Comparison of ENCODE assay signal across 17 cellular contexts in the genomic region with DNA sequence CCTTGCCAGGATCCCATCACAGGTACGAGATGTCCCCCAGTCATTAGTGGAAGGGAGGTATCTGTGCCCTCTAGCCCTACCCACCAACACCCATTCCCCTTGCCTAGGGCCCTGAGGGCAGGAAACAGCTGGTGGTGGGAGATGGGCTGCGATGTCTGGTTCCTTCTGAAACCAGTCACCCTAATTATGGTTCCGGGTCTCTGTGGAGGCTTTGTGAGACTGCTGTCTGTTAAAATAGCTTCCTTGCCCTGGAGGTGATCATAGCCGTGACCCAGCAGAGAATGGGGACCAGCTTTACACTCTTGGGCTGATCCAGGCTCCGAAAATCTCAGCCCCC. TPM values are rescaled to one million over a fixed set of nuclear protein-coding genes. Genes with fewer than 3 reads are reported as not detected.
DNase-seq lines count a peak whose midpoint lies in the region; ATAC-seq, FAIRE-seq and TF ChIP-seq lines count a peak whose summit lies in the region.
"Had no signal": no experiment of that assay in that cellular context is flagged by ENCODE, and none has a peak within 500 bp of the region (broad histone marks: within the 10 kb centered on the region; RNA-seq: fewer than 3 reads in every experiment).

No MANE protein-coding gene starts in this region.

- peaks cover 2% of the 10 kb centered on the region for H3K36me3 ChIP-seq in hepatocyte (replicated peaks; ENCODE audit: insufficient read depth, low read depth)

- ATAC-seq in stimulated activated memory B cell treated with anti-CD40 and anti-IgM and Interleukin-4, amounts not matched to agents 10 μg/mL and 1 μg/mL and 100 μg/mL, for 72 hours: no peak
- ATAC-seq in GM21526 (IDR thresholded peaks at IDR 0.05; ENCODE audit: low FRiP score, unreplicated experiment): no peak
- ATAC-seq: GM23338, left cardiac atrium had no signal

- H3K4me2 ChIP-seq in hepatocyte: no peak overlapping the region
- H3K4me2 ChIP-seq: GM23338 had no signal

- H3K9me3 ChIP-seq in hepatocyte (ENCODE audit: low read depth): no peaks in the 10 kb centered on the region

- H2AFZ ChIP-seq in hepatocyte: no peak overlapping the region
- H2AFZ ChIP-seq: GM23338 had no signal

- H3K27ac ChIP-seq in RWPE1: peak overlapping the region; percentile 23
- peak overlapping the region; percentile 37 for H3K27ac ChIP-seq in hepatocyte

- POLR2A ChIA-PET in RWPE1 (lab: Yijun Ruan, JAX; ENCODE audit: low non-redundant PET): no interaction called here

- no peaks in the 10 kb centered on the region for H4K20me1 ChIP-seq in hepatocyte (ENCODE audit: insufficient read depth, poor library complexity, severe bottlenecking)

- peaks cover 27% of the 10 kb centered on the region for H3K4me1 Mint-ChIP-seq in stimulated activated memory B cell treated with anti-CD40 and anti-IgM and Interleukin-4, amounts not matched to agents 10 μg/mL and 1 μg/mL and 100 μg/mL, for 72 hours
- H3K4me1 Mint-ChIP-seq: GM23338 had no signal

- no peaks in the 10 kb centered on the region for H3K27me3 ChIP-seq in hepatocyte

- H3K4me3 ChIP-seq in hepatocyte: no peak overlapping the region
- H3K4me3 ChIP-seq: GM23338 had no signal

- H3K27ac Mint-ChIP-seq in stimulated activated memory B cell treated with anti-CD40 and anti-IgM and Interleukin-4, amounts not matched to agents 10 μg/mL and 1 μg/mL and 100 μg/mL, for 72 hours: peak overlapping the region; percentile 68
- H3K27ac Mint-ChIP-seq: activated naive CD8-positive, alpha-beta T cell; GM23338 had no signal

- DNase-seq in GM19239 (ENCODE audit: insufficient read length, low spot score): no peak
- DNase-seq in RWPE1 (ENCODE audit: low spot score): no peak
- DNase-seq in hepatocyte (ENCODE audit: low spot score): no peak
- no peak for DNase-seq in pons (ENCODE audit: low spot score)
- DNase-seq in HuH-7 (ENCODE audit: low spot score): no peak
- DNase-seq in cerebellum (ENCODE audit: low spot score): no peak
- DNase-seq: caudate nucleus; CD8-positive, alpha-beta memory T cell; head of caudate nucleus; left cardiac atrium; NCI-H1436; stimulated activated CD4-positive, alpha-beta T cell treated with anti-CD3 and anti-CD28 coated beads, Interleukin-2, amount 100 ng/mL, for 24 hours had no signal

- peak; percentile 4 for FAIRE-seq in GM19239 (lab: Jason Lieb, UNC)
- FAIRE-seq: GM18507 had no signal

- H3K79me2 ChIP-seq in hepatocyte: peaks cover 11% of the 10 kb centered on the region

- no peak overlapping the region for H3K4me3 Mint-ChIP-seq in stimulated activated memory B cell treated with anti-CD40 and anti-IgM and Interleukin-4, amounts not matched to agents 10 μg/mL and 1 μg/mL and 100 μg/mL, for 72 hours
- H3K4me3 Mint-ChIP-seq: activated naive CD8-positive, alpha-beta T cell; GM23338 had no signal

- TF ChIP-seq CTCF in RWPE1 (conservative IDR thresholded peaks at IDR 0.05; ENCODE audit: low read depth) (no peak), hepatocyte (IDR thresholded peaks at IDR 0.05; ENCODE audit: poor library complexity) (no peak)

- CTCF ChIA-PET in RWPE1 (lab: Yijun Ruan, JAX): interaction anchor here (0.6 kb wide), 1 partner anchor 20 kb away, joined by 5 read pairs; no protein-coding TSS in a partner anchor

- H3K9me3 Mint-ChIP-seq in stimulated activated memory B cell treated with anti-CD40 and anti-IgM and Interleukin-4, amounts not matched to agents 10 μg/mL and 1 μg/mL and 100 μg/mL, for 72 hours: no peaks in the 10 kb centered on the region
- H3K9me3 Mint-ChIP-seq: CD8-positive, alpha-beta memory T cell; GM23338 had no signal

- peaks cover 7% of the 10 kb centered on the region for H3K4me1 ChIP-seq in hepatocyte (ENCODE audit: insufficient read depth)

- H3K27me3 Mint-ChIP-seq in stimulated activated memory B cell treated with anti-CD40 and anti-IgM and Interleukin-4, amounts not matched to agents 10 μg/mL and 1 μg/mL and 100 μg/mL, for 72 hours: no peaks in the 10 kb centered on the region
- H3K27me3 Mint-ChIP-seq: activated naive CD8-positive, alpha-beta T cell; CD8-positive, alpha-beta memory T cell had no signal

- H3K9me2 ChIP-seq in hepatocyte (replicated peaks; ENCODE audit: insufficient read depth): no peaks in the 10 kb centered on the region

- 88% methylated on average over 5 of the region's 5 CpGs for WGBS in hepatocyte (ENCODE audit: low lambda C conversion rate, missing lambda C conversion rate)

- H3K36me3 Mint-ChIP-seq in stimulated activated memory B cell treated with anti-CD40 and anti-IgM and Interleukin-4, amounts not matched to agents 10 μg/mL and 1 μg/mL and 100 μg/mL, for 72 hours: peaks cover 24% of the 10 kb centered on the region
- H3K36me3 Mint-ChIP-seq: activated naive CD8-positive, alpha-beta T cell had no signal

RNA-seq across cellular contexts. Expression of a gene that starts 5.5 kb away (rescaled TPM):
- total RNA-seq in hepatocyte (29.9 and 32.4 TPM in 2 replicates), cerebellum (6.4 TPM)
- polyA plus RNA-seq in hepatocyte: 36.5 and 38.7 TPM in 2 replicates

RNA-seq across cellular contexts. Expression of a gene that starts 6.9 kb away (rescaled TPM):
- 72.1 and 73.2 TPM in 2 replicates for total RNA-seq in hepatocyte
- polyA plus RNA-seq in hepatocyte: 79.8 and 98.9 TPM in 2 replicates
- 32.2 TPM for total RNA-seq in cerebellum

RNA-seq across cellular contexts. Expression of a gene that starts 15.5 kb away (rescaled TPM):
- total RNA-seq in hepatocyte (0.24 and 1.3 TPM in 2 replicates), cerebellum (0.36 TPM)
- polyA plus RNA-seq in hepatocyte: 2.8 and 3.0 TPM in 2 replicates

RNA-seq across cellular contexts. Expression of a gene that starts 17.2 kb away (rescaled TPM):
- 0.13 TPM in 1 of 2 replicates, not detected in the other for total RNA-seq in hepatocyte
- 0.51 TPM in 1 of 2 replicates, not detected in the other for polyA plus RNA-seq in hepatocyte
- total RNA-seq in cerebellum: 3.8 TPM
- polyA plus RNA-seq: CD8-positive, alpha-beta memory T cell had no signal

RNA-seq across cellular contexts. Expression of a gene that starts 28.9 kb away (rescaled TPM):
- total RNA-seq in hepatocyte (1,997 and 2,349 TPM in 2 replicates), cerebellum (1,311 TPM)
- polyA plus RNA-seq in hepatocyte: 904 and 953 TPM in 2 replicates
